ENCODE assay signal across 8 cellular contexts in genomic region chr11:8682219-8683114, GRCh38. TPM values are rescaled to one million over a fixed set of nuclear protein-coding genes. Genes with fewer than 3 reads are reported as not detected.
A peak's percentile ranks its signal among the peaks of the same experiment; 100 is the strongest.
DNase-seq lines count a peak whose midpoint lies in the region; ATAC-seq and TF ChIP-seq lines count a peak whose summit lies in the region.

Gene RPL27A (plus strand): TSS chr11:8682792. CDS start chr11:8682814, 22 bp downstream.
Gene TRIM66 (minus strand): TSS chr11:8682665. CDS start chr11:8672274, 10,391 bp downstream.

- H3K4me1 ChIP-seq in ovary (ENCODE audit: insufficient read depth) (peaks cover 8% of the 10 kb centered on the region), thymus (ENCODE audit: control insufficient read depth, insufficient read depth, low read length) (peaks cover 14% of the 10 kb centered on the region)

- WGBS in ovary, 3 donors = 0 to 1% (median 0%) methylated on average over 72 to 73 of the region's 73 CpGs
- whole genome bisulfite sequencing in thymus = under 1% methylated on average over 73 of the region's 73 CpGs

- H3K4me3 Mint-ChIP-seq in activated naive CD8-positive, alpha-beta T cell = peak within 1 kb of the TSS; percentile 98

- peak; percentile 81 for DNase-seq in GM12864 (ENCODE audit: low read depth)
- DNase-seq in NCI-H1105 treated with DMSO at 0.1 percent for 48 hours (lab: John Stamatoyannopoulos, UW) = peak; percentile 94
- peak; percentile 94 for DNase-seq in SKM-1 treated with dmso at 0.1 percent for 144 hours (lab: John Stamatoyannopoulos, UW; ENCODE audit: unreplicated experiment)
- DNase-seq in head of caudate nucleus = peak; percentile 95 to 100 (median 99)
- peak; percentile 99 to 100 (median 100) for DNase-seq in ovary

- H3K9me3 ChIP-seq in ovary (no peaks in the 10 kb centered on the region), thymus (ENCODE audit: control insufficient read depth) (no peaks in the 10 kb centered on the region)

- peaks cover 44% of the 10 kb centered on the region for H3K4me1 Mint-ChIP-seq in activated naive CD8-positive, alpha-beta T cell (ENCODE audit: low read depth)

- H3K27ac ChIP-seq in ovary = peak within 1 kb of the TSS; percentile 69 to 91
- peak within 1 kb of the TSS; percentile 98 for H3K27ac ChIP-seq in thymus (ENCODE audit: low read depth)

- H3K27ac Mint-ChIP-seq in activated naive CD8-positive, alpha-beta T cell = peak within 1 kb of the TSS; percentile 99

- H3K27me3 ChIP-seq in ovary = no peaks in the 10 kb centered on the region
- H3K27me3 ChIP-seq in thymus (ENCODE audit: control insufficient read depth, insufficient read depth) = no peaks in the 10 kb centered on the region

- H3K9me3 Mint-ChIP-seq in activated naive CD8-positive, alpha-beta T cell (ENCODE audit: low read depth) = no peaks in the 10 kb centered on the region

- intact Hi-C loops in head of caudate nucleus (cut with DNase I) (loop anchor here (5.0 kb wide), 1 partner anchor 130 kb away; a partner anchor contains a TSS), ovary (cut with DNase I) (loop anchor here in 1 of 4 donors (5.0 kb wide), 1 partner anchor 130 kb away; a partner anchor contains a TSS)

- peak; percentile 40 for TF ChIP-seq EP300 in ovary (IDR thresholded peaks at IDR 0.05)

- TF ChIP-seq POLR2A in ovary (IDR thresholded peaks at IDR 0.05) = peak; percentile 100

- peak; percentile 97 for ATAC-seq in HG02678 (IDR thresholded peaks at IDR 0.05; ENCODE audit: unreplicated experiment)

- peak within 1 kb of the TSS; percentile 99 for H3K4me3 ChIP-seq in GM12864 (ENCODE audit: low read depth, low read length)
- H3K4me3 ChIP-seq in ovary = peak within 1 kb of the TSS; percentile 97
- peak within 1 kb of the TSS; percentile 76 for H3K4me3 ChIP-seq in thymus (ENCODE audit: low read length)

- no peaks in the 10 kb centered on the region for H3K27me3 Mint-ChIP-seq in activated naive CD8-positive, alpha-beta T cell

- H3K36me3 ChIP-seq in ovary (no peaks in the 10 kb centered on the region), thymus (ENCODE audit: control insufficient read depth, insufficient read depth) (peaks cover 21% of the 10 kb centered on the region)

- peaks cover 43% of the 10 kb centered on the region for H3K36me3 Mint-ChIP-seq in activated naive CD8-positive, alpha-beta T cell

- TF ChIP-seq CTCF in GM12864 (IDR thresholded peaks at IDR 0.05; ENCODE audit: low read depth, low read length, missing control alignments) = no peak
- TF ChIP-seq CTCF in ovary (IDR thresholded peaks at IDR 0.05) = peak; percentile 7 to 59 (median 52)

RNA-seq across cellular contexts. Expression of gene RPL27A, which starts in this region (rescaled TPM):
- total RNA-seq in ovary = 1,000 to 10,000 TPM in 6 of 7 donors, 100 to 1,000 TPM in 1; 986 to 2,251 (median 1,304) TPM
- polyA plus RNA-seq in ovary (1,000 to 10,000 TPM; 3,412 to 6,011 TPM), thymus (4,277 TPM)

RNA-seq across cellular contexts. Expression of gene TRIM66, which starts in this region (rescaled TPM):
- total RNA-seq in ovary = 10 to 100 TPM in 1 of 7 donors, 1 to 10 TPM in 6; 2.3 to 15.4 (median 4.9) TPM
- polyA plus RNA-seq in ovary = 1 to 10 TPM; 2.6 to 6.7 TPM
- 2.7 TPM for polyA plus RNA-seq in thymus

Comparison
In these comparisons a context has a peak if more than half of its experiments do, and no peak if none do; other contexts are left out.
1. Peak in every context shown above with its lines: DNase-seq, ATAC-seq, H3K4me3 ChIP-seq and H3K27ac ChIP-seq.